21 cellular contexts compared by ENCODE assay signal in the genomic region with DNA sequence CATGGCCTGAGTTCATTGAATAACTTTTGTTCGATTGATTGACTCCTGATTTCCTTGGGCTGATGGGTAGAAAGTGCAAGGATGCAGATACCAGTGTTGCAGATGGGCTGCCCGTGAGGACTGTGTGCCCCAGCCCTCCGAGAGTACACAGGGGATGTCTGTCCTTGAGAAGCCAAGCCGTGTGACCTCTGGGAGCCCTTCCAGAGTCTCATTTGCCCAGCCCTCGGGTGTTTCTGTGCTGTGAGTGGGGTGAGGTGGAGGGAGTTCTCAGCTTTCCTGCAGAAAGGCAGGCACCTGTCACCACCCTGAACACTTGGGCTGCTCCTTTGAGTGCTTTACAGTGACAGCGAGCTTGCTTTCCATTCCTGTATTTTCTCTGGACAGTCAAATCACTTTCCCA.
"Had no signal": no experiment of that assay in that cellular context is flagged by ENCODE, and none has a peak within 500 bp of the region (broad histone marks: within the 10 kb centered on the region; RNA-seq: fewer than 3 reads in every experiment).

No MANE protein-coding gene starts in this region.

- H3K27ac ChIP-seq: coronary artery, left lung, lower lobe of right lung, prostate gland, right atrium auricular region, sigmoid colon, stomach, testis, tibial nerve, upper lobe of left lung, uterus had no signal

- H3K36me3 ChIP-seq: left lung, lower lobe of right lung, prostate gland, right atrium auricular region, sigmoid colon, stomach, tibial nerve, upper lobe of left lung, uterus had no signal

- ATAC-seq: effector memory CD8-positive, alpha-beta T cell; left lung; lower lobe of right lung; naive thymus-derived CD8-positive, alpha-beta T cell; stimulated activated effector memory CD8-positive, alpha-beta T cell treated with anti-CD3 and anti-CD28 coated beads, Interleukin-12 subunit alpha, Interleukin-12 subunit beta, amount 100 ng/mL, for 72 hours had no signal

- DNase-seq: dermis blood vessel endothelial cell; effector memory CD8-positive, alpha-beta T cell; left lung; lower lobe of right lung; naive thymus-derived CD8-positive, alpha-beta T cell; nephron progenitor cell; sigmoid colon; stimulated activated CD4-positive, alpha-beta T cell treated with anti-CD3 and anti-CD28 coated beads, Interleukin-2, amount 100 ng/mL, for 24 hours; stimulated activated CD4-positive, alpha-beta T cell treated with anti-CD3 and anti-CD28 coated beads, Interleukin-4, amount 100 ng/mL, for 24 hours; stimulated activated naive CD4-positive, alpha-beta T cell treated with Interleukin-2 at 50 U/mL for 16 hours; stomach; testis; upper lobe of left lung; uterus had no signal

- H3K27me3 ChIP-seq: right atrium auricular region, sigmoid colon, testis, upper lobe of left lung, uterus had no signal

- H3K4me1 ChIP-seq: left lung, lower lobe of right lung, prostate gland, stomach, testis, tibial nerve, upper lobe of left lung, uterus had no signal

- H3K9me3 ChIP-seq: left lung, lower lobe of right lung, prostate gland, right atrium auricular region, sigmoid colon, stomach, testis, tibial nerve, upper lobe of left lung, uterus had no signal

- FAIRE-seq: frontal cortex, keratinocyte had no signal

- H3K4me3 ChIP-seq: coronary artery, left lung, lower lobe of right lung, prostate gland, right atrium auricular region, sigmoid colon, stomach, testis, tibial nerve, upper lobe of left lung, uterus had no signal
